In genomic region chrX:139194571-139195280, GRCh38 we compare ENCODE assay signal across 10 cellular contexts.
DNase-seq lines count a peak whose midpoint lies in the region; TF ChIP-seq lines count a peak whose summit lies in the region.
"Had no signal": no experiment of that assay in that cellular context is flagged by ENCODE, and none has a peak within 500 bp of the region (broad histone marks: within the 10 kb centered on the region; RNA-seq: fewer than 3 reads in every experiment).

No MANE protein-coding gene starts in this region.

- H3K9me3 Mint-ChIP-seq in activated naive CD4-positive, alpha-beta T cell treated with anti-CD3 and anti-CD28 coated beads for 36 hours: no peaks in the 10 kb centered on the region
- H3K9me3 Mint-ChIP-seq in mesothelial cell of epicardium: no peaks in the 10 kb centered on the region

- H3K36me3 ChIP-seq in vagina: no peaks in the 10 kb centered on the region

- no peaks in the 10 kb centered on the region for H3K27me3 ChIP-seq in vagina

- CTCF ChIA-PET in activated naive CD4-positive, alpha-beta T cell treated with anti-CD3 and anti-CD28 coated beads for 36 hours (lab: Charles Lee): no interaction called here

- no peak overlapping the region for H3K27ac Mint-ChIP-seq in activated naive CD4-positive, alpha-beta T cell treated with anti-CD3 and anti-CD28 coated beads for 36 hours
- no peak overlapping the region for H3K27ac Mint-ChIP-seq in mesothelial cell of epicardium

- H3K4me3 ChIP-seq in vagina: peak overlapping the region; percentile 34 to 35

- H3K4me1 ChIP-seq in vagina: no peaks in the 10 kb centered on the region

- DNase-seq in activated naive CD4-positive, alpha-beta T cell treated with anti-CD3 and anti-CD28 coated beads for 36 hours: peak; percentile 5
- no peak for DNase-seq in activated naive CD4-positive, alpha-beta T cell treated with Interleukin-2 at 50 U/mL for 16 hours
- DNase-seq in dermis microvascular lymphatic vessel endothelial cell (ENCODE audit: low read depth in 2 of 2) (peak; percentile 83 to 86), mesothelial cell of epicardium (ENCODE audit: low spot score in 2 of 2, unreplicated experiment in 2 of 2) (peak in 1 of 2 experiments; percentile 18), vagina (ENCODE audit: extremely low spot score in 2 of 2) (no peak), OCI-M2 (lab: John Stamatoyannopoulos, UW; ENCODE audit: unreplicated experiment) (no peak), GM19240 (ENCODE audit: insufficient read length, low spot score) (no peak), NCI-H128 (lab: John Stamatoyannopoulos, UW; ENCODE audit: unreplicated experiment) (no peak)
- DNase-seq: DND-41, NCI-H1436 had no signal

- H3K27me3 Mint-ChIP-seq in activated naive CD4-positive, alpha-beta T cell treated with anti-CD3 and anti-CD28 coated beads for 36 hours (ENCODE audit: low read depth): peaks cover 33% of the 10 kb centered on the region
- peaks cover 80% of the 10 kb centered on the region for H3K27me3 Mint-ChIP-seq in mesothelial cell of epicardium (ENCODE audit: low read depth)

- peaks cover 4% of the 10 kb centered on the region for H3K4me1 Mint-ChIP-seq in activated naive CD4-positive, alpha-beta T cell treated with anti-CD3 and anti-CD28 coated beads for 36 hours (ENCODE audit: low read depth)
- H3K4me1 Mint-ChIP-seq in mesothelial cell of epicardium: no peaks in the 10 kb centered on the region

- intact Hi-C loops in activated naive CD4-positive, alpha-beta T cell treated with anti-CD3 and anti-CD28 coated beads for 36 hours (cut with micrococcal nuclease): no loop called here
- intact Hi-C loops in vagina (cut with DNase I): no loop called here

- TF ChIP-seq POLR2A in vagina (IDR thresholded peaks at IDR 0.05): no peak

- no peak overlapping the region for H3K4me3 Mint-ChIP-seq in activated naive CD4-positive, alpha-beta T cell treated with anti-CD3 and anti-CD28 coated beads for 36 hours
- peak overlapping the region; percentile 56 for H3K4me3 Mint-ChIP-seq in mesothelial cell of epicardium

- no peaks in the 10 kb centered on the region for H3K36me3 Mint-ChIP-seq in activated naive CD4-positive, alpha-beta T cell treated with anti-CD3 and anti-CD28 coated beads for 36 hours (ENCODE audit: low read depth)
- H3K36me3 Mint-ChIP-seq in mesothelial cell of epicardium: no peaks in the 10 kb centered on the region

- TF ChIP-seq CTCF in mesothelial cell of epicardium (IDR thresholded peaks at IDR 0.05; ENCODE audit: unreplicated experiment) (no peak), vagina (IDR thresholded peaks at IDR 0.05) (no peak)

- H3K27ac ChIP-seq in vagina: no peak overlapping the region

- no peaks in the 10 kb centered on the region for H3K9me3 ChIP-seq in vagina

Comparison
In these comparisons a context has a peak if more than half of its experiments do, and no peak if none do; other contexts are left out.
1. DNase-seq: peak in activated naive CD4-positive, alpha-beta T cell treated with anti-CD3 and anti-CD28 coated beads for 36 hours (single experiment) and dermis microvascular lymphatic vessel endothelial cell (2 of 2); none in activated naive CD4-positive, alpha-beta T cell treated with Interleukin-2 at 50 U/mL for 16 hours (single experiment), vagina (0 of 2), OCI-M2 (single experiment), GM19240 (single experiment) and NCI-H128 (single experiment).